ENCODE assay signal across 1 cellular context in genomic region chr15:101570238-101570637, GRCh38.
TF ChIP-seq lines count a peak whose summit lies in the region.

No MANE protein-coding gene starts in this region.

TF ChIP-seq in K562, 482 proteins besides CTCF, POLR2A, EP300 and RAD21 (continued from another document):
- TF ChIP-seq ARID1B (IDR thresholded peaks at IDR 0.05) = 0 out of 2 replicates have a peak, but pooled peaks have one; percentile 27
- TF ChIP-seq ZBED1 (IDR thresholded peaks at IDR 0.05) = no peak
- TF ChIP-seq CBFB (CRISPR knock-in tag; IDR thresholded peaks at IDR 0.05) = no peak
TF ChIP-seq in K562: peak in this region for 3.
